9 cellular contexts compared by ENCODE assay signal in genomic region chr4:10116625-10117423, GRCh38. TPM values are rescaled to one million over a fixed set of nuclear protein-coding genes. Genes with fewer than 3 reads are reported as not detected.
A peak's percentile ranks its signal among the peaks of the same experiment; 100 is the strongest.
DNase-seq lines count a peak whose midpoint lies in the region; ATAC-seq, FAIRE-seq and TF ChIP-seq lines count a peak whose summit lies in the region.
"Had no signal": no experiment of that assay in that cellular context is flagged by ENCODE, and none has a peak within 500 bp of the region (broad histone marks: within the 10 kb centered on the region; RNA-seq: fewer than 3 reads in every experiment).

TSS of gene WDR1 (minus strand) at chr4:10116799. CDS start at chr4:10116666, 133 bp downstream.

- TF ChIP-seq CTCF in kidney (IDR thresholded peaks at IDR 0.05; ENCODE audit: borderline replicate concordance, extremely low read depth, insufficient read depth), result no peak

- H3K4me3 ChIP-seq in kidney (ENCODE audit: low read length in 2 of 2), result peak within 1 kb of the TSS; percentile 85 to 86

- DNase-seq in AG20443 (ENCODE audit: low spot score), result peak; percentile 98
- DNase-seq in NCI-H446 treated with DMSO at 0.1 percent for 48 hours (lab: John Stamatoyannopoulos, UW), result peak; percentile 66
- peak; percentile 95 for DNase-seq in activated CD4-positive, alpha-beta T cell treated with anti-CD3 and anti-CD28 coated beads for 1 hour
- DNase-seq in cerebellar nuclear complex (lab: John Stamatoyannopoulos, UW), result peak; percentile 27 to 49
- peak; percentile 99 for DNase-seq in kidney
- DNase-seq in stimulated activated CD4-positive, alpha-beta T cell treated with anti-CD3 and anti-CD28 coated beads, Interleukin-15, amount 100 ng/mL, for 1 hour (ENCODE audit: low read depth in 1 of 2, low spot score in 1 of 2), result peak; percentile 81 to 95

- H3K9ac ChIP-seq in kidney (ENCODE audit: low read length in 2 of 2), result peak within 1 kb of the TSS; percentile 89 to 94

- peak within 1 kb of the TSS; percentile 95 to 99 for H3K27ac ChIP-seq in kidney (ENCODE audit: low read depth in 2 of 2, low read length in 2 of 2)

- H3K36me3 ChIP-seq in kidney (ENCODE audit: control insufficient read depth in 1 of 2, insufficient read depth in 2 of 2, low read length in 2 of 2), result peaks cover 19 to 34% of the 10 kb centered on the region in 2 donors

- ATAC-seq in GM19043 (IDR thresholded peaks at IDR 0.05; ENCODE audit: low read depth, unreplicated experiment) (peak; percentile 87), HG03354 (IDR thresholded peaks at IDR 0.05; ENCODE audit: poor library complexity, severe bottlenecking, unreplicated experiment) (peak; percentile 89)

- no peak for FAIRE-seq in kidney (lab: Jason Lieb, UNC)
- FAIRE-seq: TTC549 had no signal

- peaks cover 48 to 56% of the 10 kb centered on the region in 2 donors for H3K4me1 ChIP-seq in kidney (ENCODE audit: control insufficient read depth in 1 of 2, insufficient read depth in 1 of 2, low read depth in 1 of 2, low read length in 2 of 2)

- intact Hi-C loops in kidney (cut with DNase I), result no loop called here

- no peaks in the 10 kb centered on the region for H3K9me3 ChIP-seq in kidney (ENCODE audit: control insufficient read depth in 1 of 2, low read length in 2 of 2)

RNA-seq across cellular contexts. Expression of gene WDR1, which starts in this region (rescaled TPM):
- 313 TPM for total RNA-seq in kidney
- polyA plus RNA-seq in kidney (ENCODE audit: insufficient read depth, low read depth, low replicate concordance), result 176 TPM

Comparison
In these comparisons a context has a peak if more than half of its experiments do, and no peak if none do; other contexts are left out.
1. Peak in every context shown above with its lines: DNase-seq, ATAC-seq, H3K4me3 ChIP-seq and H3K27ac ChIP-seq.
2. DNase-seq: peak in every context shown above with its lines; median percentile 99 in kidney; 98 in AG20443; 95 in activated CD4-positive, alpha-beta T cell treated with anti-CD3 and anti-CD28 coated beads for 1 hour; 88 in stimulated activated CD4-positive, alpha-beta T cell treated with anti-CD3 and anti-CD28 coated beads, Interleukin-15, amount 100 ng/mL, for 1 hour; 66 in NCI-H446 treated with DMSO at 0.1 percent for 48 hours; 38 in cerebellar nuclear complex.